Comparison of ENCODE assay signal across 37 cellular contexts in the genomic region with DNA sequence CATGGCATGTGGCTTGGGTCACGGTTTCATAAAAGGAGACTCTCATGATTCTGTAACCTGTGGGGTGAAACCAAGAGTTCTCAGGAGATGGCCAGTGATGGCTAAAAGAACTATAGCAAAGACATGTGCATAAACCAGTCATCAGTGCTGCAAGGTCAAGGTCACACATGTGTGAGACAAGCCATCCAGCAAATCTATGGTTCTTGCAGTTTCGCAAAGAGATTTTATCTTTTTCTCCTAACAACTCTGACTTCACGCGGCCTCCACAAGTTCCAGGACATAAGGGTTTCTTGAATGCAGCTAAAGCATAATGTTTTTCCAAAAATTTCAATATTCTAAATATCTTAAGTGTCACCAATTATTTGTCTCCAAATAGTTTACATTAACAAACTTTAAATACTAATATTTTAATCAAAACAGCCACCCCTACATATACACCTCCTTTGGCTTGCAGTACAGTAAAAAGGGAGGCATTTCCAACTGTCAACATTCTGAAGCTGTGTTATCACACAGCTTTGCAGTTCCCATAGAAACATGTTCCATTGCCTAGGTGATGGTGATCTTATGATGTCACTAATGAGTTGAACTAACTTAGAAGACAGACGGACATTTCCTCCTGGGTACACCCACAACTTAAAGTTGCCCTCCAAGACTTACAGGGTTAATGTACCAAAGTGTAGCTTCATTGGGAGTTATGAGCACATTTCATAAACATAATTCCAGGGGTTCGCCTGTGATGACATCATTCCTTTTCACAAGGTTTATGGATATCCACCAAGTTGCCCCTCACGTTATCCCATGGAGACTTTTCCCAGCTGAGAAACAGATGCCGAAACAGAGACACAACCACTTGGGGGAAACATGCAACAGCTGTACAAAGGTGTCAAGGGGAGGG.
"Had no signal": no experiment of that assay in that cellular context is flagged by ENCODE, and none has a peak within 500 bp of the region (broad histone marks: within the 10 kb centered on the region; RNA-seq: fewer than 3 reads in every experiment).

No MANE protein-coding gene starts in this region.

- H3K4me2 ChIP-seq: SK-N-SH had no signal

- H3K27ac Mint-ChIP-seq: activated CD4-positive, alpha-beta T cell treated with anti-CD3 and anti-CD28 coated beads, Interleukin-2, amount 10 ng/mL, durations not matched to agents 24 days and 14 days; activated CD8-positive, alpha-beta T cell treated with anti-CD3 and anti-CD28 coated beads for 36 hours; activated naive CD8-positive, alpha-beta T cell treated with anti-CD3 and anti-CD28 coated beads for 36 hours; activated T-cell treated with anti-CD3 and anti-CD28 coated beads, Interleukin-2, amount 50 U/mL, for 72 hours; activated T-helper 17 cell treated with anti-CD3 and anti-CD28 coated beads, Interleukin-2, amount 50 U/mL, for 72 hours; T-helper 1 cell treated with Interleukin-12 subunit alpha and Interleukin-12 subunit beta and Interleukin-4 antibody, amounts not matched to agents 30 μg/mL and 1 μg/mL, for 36 hours; T-helper 2 cell treated with Interferon-gamma antibody and Interleukin-4, amounts not matched to agents 5 μg/mL and 100 μg/mL, for 36 hours had no signal

- H3K4me1 Mint-ChIP-seq: activated CD4-positive, alpha-beta T cell treated with anti-CD3 and anti-CD28 coated beads, Interleukin-2, amount 10 ng/mL, durations not matched to agents 24 days and 14 days; activated naive CD8-positive, alpha-beta T cell treated with anti-CD3 and anti-CD28 coated beads for 36 hours; activated T-helper 17 cell treated with anti-CD3 and anti-CD28 coated beads, Interleukin-2, amount 50 U/mL, for 72 hours had no signal

- H3K4me3 ChIP-seq: ascending aorta, body of pancreas, breast epithelium, MG63, Peyer's patch, SJSA1 had no signal

- H3K27ac ChIP-seq: ascending aorta, body of pancreas, breast epithelium, Peyer's patch, SJSA1 had no signal

- H3K4me3 Mint-ChIP-seq: activated CD4-positive, alpha-beta T cell treated with anti-CD3 and anti-CD28 coated beads, Interleukin-2, amount 10 ng/mL, durations not matched to agents 24 days and 14 days; activated CD8-positive, alpha-beta T cell treated with anti-CD3 and anti-CD28 coated beads for 36 hours; activated naive CD8-positive, alpha-beta T cell treated with anti-CD3 and anti-CD28 coated beads for 36 hours; activated T-cell treated with anti-CD3 and anti-CD28 coated beads, Interleukin-2, amount 50 U/mL, for 72 hours; activated T-helper 17 cell treated with anti-CD3 and anti-CD28 coated beads, Interleukin-2, amount 50 U/mL, for 72 hours; T-helper 1 cell treated with Interleukin-12 subunit alpha and Interleukin-12 subunit beta and Interleukin-4 antibody, amounts not matched to agents 30 μg/mL and 1 μg/mL, for 36 hours; T-helper 2 cell treated with Interferon-gamma antibody and Interleukin-4, amounts not matched to agents 5 μg/mL and 100 μg/mL, for 36 hours had no signal

- H3K27me3 ChIP-seq: ascending aorta, body of pancreas, breast epithelium, MG63, Peyer's patch, SJSA1 had no signal

- H3K36me3 Mint-ChIP-seq: activated naive CD8-positive, alpha-beta T cell treated with anti-CD3 and anti-CD28 coated beads for 36 hours had no signal

- H3K27me3 Mint-ChIP-seq: activated CD4-positive, alpha-beta T cell treated with anti-CD3 and anti-CD28 coated beads, Interleukin-2, amount 10 ng/mL, durations not matched to agents 24 days and 14 days had no signal

- H3K9me3 ChIP-seq: ascending aorta, body of pancreas, breast epithelium, MG63, Peyer's patch, SJSA1, SK-N-SH had no signal

- DNase-seq: activated CD4-positive, alpha-beta T cell treated with anti-CD3 and anti-CD28 coated beads, Interleukin-2, amount 10 ng/mL, durations not matched to agents 24 days and 14 days; activated CD4-positive, alpha-beta T cell treated with anti-CD3 and anti-CD28 coated beads, Interleukin-2, amount 50 U/mL, for 4 hours; activated CD8-positive, alpha-beta T cell treated with anti-CD3 and anti-CD28 coated beads for 36 hours; activated effector memory CD4-positive, alpha-beta T cell treated with anti-CD3 and anti-CD28 coated beads, Interleukin-2, amount 50 U/mL, for 16 hours; activated naive CD4-positive, alpha-beta T cell; activated naive CD4-positive, alpha-beta T cell treated with anti-CD3 and anti-CD28 coated beads, Interleukin-2, amount 50 U/mL, for 16 hours; activated naive CD8-positive, alpha-beta T cell treated with anti-CD3 and anti-CD28 coated beads for 36 hours; activated T-cell treated with anti-CD3 and anti-CD28 coated beads, Interleukin-2, amount 50 U/mL, for 1 hour; activated T-cell treated with anti-CD3 and anti-CD28 coated beads, Interleukin-2, amount 50 U/mL, for 72 hours; amygdala; body of pancreas; caudate nucleus; cerebellar nuclear complex; Kasumi-1; MG63; NCI-H1048; NCI-H1105 treated with DMSO at 0.1 percent for 48 hours; NCI-H1436; NCI-H1694; NCI-H1930; NCI-H2081 treated with DMSO at 0.1 percent for 48 hours; NCI-H226; NCI-H446 treated with DMSO at 0.1 percent for 48 hours; NCI-H524; NCI-H69; NK-92 treated with Interleukin-12 subunit alpha and Interleukin-12 subunit beta, amount 100 ng/mL, for 24 hours; PC-3; Peyer's patch; RPMI8226; SHP77 treated with DMSO at 0.1 percent for 48 hours; SK-N-SH had no signal

- ATAC-seq: activated CD8-positive, alpha-beta T cell treated with anti-CD3 and anti-CD28 coated beads for 36 hours; activated T-cell treated with anti-CD3 and anti-CD28 coated beads, Interleukin-2, amount 50 U/mL, for 72 hours; activated T-helper 17 cell treated with anti-CD3 and anti-CD28 coated beads, Interleukin-2, amount 50 U/mL, for 72 hours; body of pancreas; PC-3 had no signal

- H3K9me3 Mint-ChIP-seq: activated CD4-positive, alpha-beta T cell treated with anti-CD3 and anti-CD28 coated beads, Interleukin-2, amount 10 ng/mL, durations not matched to agents 24 days and 14 days; activated CD8-positive, alpha-beta T cell treated with anti-CD3 and anti-CD28 coated beads for 36 hours; activated naive CD8-positive, alpha-beta T cell treated with anti-CD3 and anti-CD28 coated beads for 36 hours; activated T-cell treated with anti-CD3 and anti-CD28 coated beads, Interleukin-2, amount 50 U/mL, for 72 hours; T-helper 1 cell treated with Interleukin-12 subunit alpha and Interleukin-12 subunit beta and Interleukin-4 antibody, amounts not matched to agents 30 μg/mL and 1 μg/mL, for 36 hours; T-helper 2 cell treated with Interferon-gamma antibody and Interleukin-4, amounts not matched to agents 5 μg/mL and 100 μg/mL, for 36 hours had no signal

- H3K4me1 ChIP-seq: ascending aorta, body of pancreas, breast epithelium, Peyer's patch had no signal

- H3K9ac ChIP-seq: SK-N-SH had no signal

- H3K36me3 ChIP-seq: ascending aorta, breast epithelium, MG63, Peyer's patch, SJSA1 had no signal
